In genomic region chr6:156587751-156588301, GRCh38 we compare ENCODE assay signal across 20 cellular contexts.
"Had no signal": no experiment of that assay in that cellular context is flagged by ENCODE, and none has a peak within 500 bp of the region (broad histone marks: within the 10 kb centered on the region; RNA-seq: fewer than 3 reads in every experiment).

No MANE protein-coding gene starts in this region.

- H3K4me2 ChIP-seq: neural progenitor cell had no signal

- H3K4me1 ChIP-seq: neural progenitor cell, prostate gland, right atrium auricular region had no signal

- H3K27me3 Mint-ChIP-seq: dendritic cell treated with granulocyte-macrophage colony-stimulating factor and Interleukin-4, amounts not matched to agents 40 ng/mL and 50 ng/mL, for 4 days; naive B cell had no signal

- H3K27ac Mint-ChIP-seq: activated CD4-positive, alpha-beta T cell treated with anti-CD3 and anti-CD28 coated beads, Interleukin-2, amount 10 ng/mL, durations not matched to agents 7 days and 5 days; activated naive CD4-positive, alpha-beta T cell treated with anti-CD3 and anti-CD28 coated beads for 36 hours; dendritic cell treated with granulocyte-macrophage colony-stimulating factor and Interleukin-4, amounts not matched to agents 40 ng/mL and 50 ng/mL, for 4 days; naive B cell; neural progenitor cell; stimulated activated naive CD8-positive, alpha-beta T cell treated with anti-CD3 and anti-CD28 coated beads, Interleukin-15, Interleukin-2, amounts not matched to agents 100 ng/mL and 50 ng/mL, for 24 hours had no signal

- H3K27me3 ChIP-seq: left lung, neural progenitor cell, right atrium auricular region had no signal

- H3K4me3 Mint-ChIP-seq: activated CD4-positive, alpha-beta T cell treated with anti-CD3 and anti-CD28 coated beads, Interleukin-2, amount 10 ng/mL, durations not matched to agents 7 days and 5 days; activated naive CD4-positive, alpha-beta T cell treated with anti-CD3 and anti-CD28 coated beads for 36 hours; activated T-cell treated with anti-CD3 and anti-CD28 coated beads, Interleukin-2, amount 50 U/mL, for 4 hours; dendritic cell treated with granulocyte-macrophage colony-stimulating factor and Interleukin-4, amounts not matched to agents 40 ng/mL and 50 ng/mL, for 4 days; naive B cell; neural progenitor cell; stimulated activated naive CD8-positive, alpha-beta T cell treated with anti-CD3 and anti-CD28 coated beads, Interleukin-15, Interleukin-2, amounts not matched to agents 100 ng/mL and 50 ng/mL, for 24 hours had no signal

- H2AFZ ChIP-seq: neural progenitor cell had no signal

- H3K36me3 Mint-ChIP-seq: neural progenitor cell had no signal

- H3K4me1 Mint-ChIP-seq: activated CD4-positive, alpha-beta T cell treated with anti-CD3 and anti-CD28 coated beads, Interleukin-2, amount 10 ng/mL, durations not matched to agents 7 days and 5 days; naive B cell; neural progenitor cell had no signal

- H3K27ac ChIP-seq: left lung, neural progenitor cell, prostate gland, right atrium auricular region had no signal

- H3K9me3 ChIP-seq: left lung, mucosa of descending colon, prostate gland, right atrium auricular region had no signal

- ATAC-seq: activated CD4-positive, CD25-positive, alpha-beta regulatory T cell treated with anti-CD3 and anti-CD28 coated beads, Interleukin-2, amount 50 U/mL, for 24 hours; activated T-cell treated with anti-CD3 and anti-CD28 coated beads, Interleukin-2, amount 50 U/mL, for 4 hours; left lung had no signal

- H3K36me3 ChIP-seq: left lung, neural progenitor cell, prostate gland, right atrium auricular region had no signal

- H3K9me3 Mint-ChIP-seq: activated CD4-positive, alpha-beta T cell treated with anti-CD3 and anti-CD28 coated beads, Interleukin-2, amount 10 ng/mL, durations not matched to agents 7 days and 5 days; activated naive CD4-positive, alpha-beta T cell treated with anti-CD3 and anti-CD28 coated beads for 36 hours; activated T-cell treated with anti-CD3 and anti-CD28 coated beads, Interleukin-2, amount 50 U/mL, for 4 hours; dendritic cell treated with granulocyte-macrophage colony-stimulating factor and Interleukin-4, amounts not matched to agents 40 ng/mL and 50 ng/mL, for 4 days; stimulated activated naive CD8-positive, alpha-beta T cell treated with anti-CD3 and anti-CD28 coated beads, Interleukin-15, Interleukin-2, amounts not matched to agents 100 ng/mL and 50 ng/mL, for 24 hours had no signal

- DNase-seq: activated CD4-positive, alpha-beta T cell treated with anti-CD3 and anti-CD28 coated beads, Interleukin-2, amount 10 ng/mL, durations not matched to agents 7 days and 5 days; activated CD8-positive, alpha-beta memory T cell treated with anti-CD3 and anti-CD28 coated beads, Interleukin-2, amount 50 U/mL, for 4 hours; activated naive CD4-positive, alpha-beta T cell treated with anti-CD3 and anti-CD28 coated beads for 36 hours; activated T-cell treated with anti-CD3 and anti-CD28 coated beads, Interleukin-2, amount 50 U/mL, for 4 hours; anterior cingulate cortex; effector memory CD4-positive, alpha-beta T cell; foreskin fibroblast; glutamatergic neuron; hypothalamus; islet precursor cell; left lung; naive B cell; trophoblast cell had no signal

- H3K4me3 ChIP-seq: left lung, mucosa of descending colon, neural progenitor cell, prostate gland, right atrium auricular region had no signal
